ENCODE assay signal across 1 cellular context in the genomic region with DNA sequence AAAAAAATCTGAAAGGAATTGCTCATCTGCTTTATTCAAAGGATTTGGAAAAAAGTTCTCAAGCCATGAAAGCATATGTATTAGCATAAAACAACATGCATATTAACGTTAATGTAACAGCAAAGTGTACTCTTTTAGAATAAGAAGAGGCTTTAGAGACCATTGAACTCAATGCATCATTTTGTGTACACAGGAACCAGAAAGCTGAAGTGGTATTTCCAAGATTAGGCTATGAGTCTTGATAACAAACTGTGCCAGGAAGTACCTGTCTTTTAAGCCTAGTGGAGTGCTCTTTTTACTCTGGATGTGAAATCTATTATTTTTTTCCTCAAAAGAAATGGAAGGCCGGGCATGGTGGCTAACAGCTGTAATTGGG.
TF ChIP-seq lines count a peak whose summit lies in the region.

No MANE protein-coding gene starts in this region.

TF ChIP-seq in GM23338, 12 proteins besides CTCF, POLR2A, EP300 and RAD21 (continued from another document):
- TF ChIP-seq, protein P1, sequence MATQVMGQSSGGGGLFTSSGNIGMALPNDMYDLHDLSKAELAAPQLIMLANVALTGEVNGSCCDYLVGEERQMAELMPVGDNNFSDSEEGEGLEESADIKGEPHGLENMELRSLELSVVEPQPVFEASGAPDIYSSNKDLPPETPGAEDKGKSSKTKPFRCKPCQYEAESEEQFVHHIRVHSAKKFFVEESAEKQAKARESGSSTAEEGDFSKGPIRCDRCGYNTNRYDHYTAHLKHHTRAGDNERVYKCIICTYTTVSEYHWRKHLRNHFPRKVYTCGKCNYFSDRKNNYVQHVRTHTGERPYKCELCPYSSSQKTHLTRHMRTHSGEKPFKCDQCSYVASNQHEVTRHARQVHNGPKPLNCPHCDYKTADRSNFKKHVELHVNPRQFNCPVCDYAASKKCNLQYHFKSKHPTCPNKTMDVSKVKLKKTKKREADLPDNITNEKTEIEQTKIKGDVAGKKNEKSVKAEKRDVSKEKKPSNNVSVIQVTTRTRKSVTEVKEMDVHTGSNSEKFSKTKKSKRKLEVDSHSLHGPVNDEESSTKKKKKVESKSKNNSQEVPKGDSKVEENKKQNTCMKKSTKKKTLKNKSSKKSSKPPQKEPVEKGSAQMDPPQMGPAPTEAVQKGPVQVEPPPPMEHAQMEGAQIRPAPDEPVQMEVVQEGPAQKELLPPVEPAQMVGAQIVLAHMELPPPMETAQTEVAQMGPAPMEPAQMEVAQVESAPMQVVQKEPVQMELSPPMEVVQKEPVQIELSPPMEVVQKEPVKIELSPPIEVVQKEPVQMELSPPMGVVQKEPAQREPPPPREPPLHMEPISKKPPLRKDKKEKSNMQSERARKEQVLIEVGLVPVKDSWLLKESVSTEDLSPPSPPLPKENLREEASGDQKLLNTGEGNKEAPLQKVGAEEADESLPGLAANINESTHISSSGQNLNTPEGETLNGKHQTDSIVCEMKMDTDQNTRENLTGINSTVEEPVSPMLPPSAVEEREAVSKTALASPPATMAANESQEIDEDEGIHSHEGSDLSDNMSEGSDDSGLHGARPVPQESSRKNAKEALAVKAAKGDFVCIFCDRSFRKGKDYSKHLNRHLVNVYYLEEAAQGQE (IDR thresholded peaks at IDR 0.05; ENCODE audit: unreplicated experiment) = no peak
- TF ChIP-seq, protein P2, sequence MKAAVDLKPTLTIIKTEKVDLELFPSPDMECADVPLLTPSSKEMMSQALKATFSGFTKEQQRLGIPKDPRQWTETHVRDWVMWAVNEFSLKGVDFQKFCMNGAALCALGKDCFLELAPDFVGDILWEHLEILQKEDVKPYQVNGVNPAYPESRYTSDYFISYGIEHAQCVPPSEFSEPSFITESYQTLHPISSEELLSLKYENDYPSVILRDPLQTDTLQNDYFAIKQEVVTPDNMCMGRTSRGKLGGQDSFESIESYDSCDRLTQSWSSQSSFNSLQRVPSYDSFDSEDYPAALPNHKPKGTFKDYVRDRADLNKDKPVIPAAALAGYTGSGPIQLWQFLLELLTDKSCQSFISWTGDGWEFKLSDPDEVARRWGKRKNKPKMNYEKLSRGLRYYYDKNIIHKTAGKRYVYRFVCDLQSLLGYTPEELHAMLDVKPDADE (IDR thresholded peaks at IDR 0.05) = no peak
- TF ChIP-seq POLR2AphosphoS5 (IDR thresholded peaks at IDR 0.05; ENCODE audit: low read depth) = no peak
- TF ChIP-seq NANOG (IDR thresholded peaks at IDR 0.05; ENCODE audit: borderline replicate concordance) = no peak
- TF ChIP-seq ZNF331 (CRISPR knock-in tag; IDR thresholded peaks at IDR 0.05; ENCODE audit: low read depth) = no peak
TF ChIP-seq in GM23338: peak in this region for 0.
